Comparison of ENCODE assay signal across 32 cellular contexts in the genomic region with DNA sequence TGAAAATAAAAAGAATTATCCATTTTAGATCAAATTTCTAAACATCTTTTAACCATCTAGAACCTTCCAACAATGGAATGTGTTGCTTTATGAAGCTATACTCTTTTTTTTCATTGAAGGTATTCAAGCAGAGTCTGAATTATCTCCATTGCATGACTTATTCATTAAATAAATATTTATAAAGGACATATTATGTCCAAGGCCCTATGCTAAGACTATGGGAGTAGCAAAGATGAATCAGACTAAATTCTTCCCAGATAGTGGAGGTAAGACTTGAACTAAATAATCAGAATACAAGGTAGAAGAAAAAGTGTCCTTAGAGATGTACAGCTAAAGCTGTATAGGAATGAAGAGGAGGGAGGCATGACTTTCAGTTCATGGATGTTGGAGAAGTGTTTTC.
"Had no signal": no experiment of that assay in that cellular context is flagged by ENCODE, and none has a peak within 500 bp of the region (broad histone marks: within the 10 kb centered on the region; RNA-seq: fewer than 3 reads in every experiment).

No MANE protein-coding gene starts in this region.

- DNase-seq: activated CD4-positive, alpha-beta T cell treated with anti-CD3 and anti-CD28 coated beads, Interleukin-2, amount 10 ng/mL, durations not matched to agents 24 days and 14 days; activated CD4-positive, alpha-beta T cell treated with anti-CD3 and anti-CD28 coated beads, Interleukin-2, amount 50 U/mL, for 4 hours; activated CD8-positive, alpha-beta T cell treated with anti-CD3 and anti-CD28 coated beads for 36 hours; activated effector memory CD4-positive, alpha-beta T cell treated with anti-CD3 and anti-CD28 coated beads, Interleukin-2, amount 50 U/mL, for 16 hours; activated naive CD4-positive, alpha-beta T cell; activated naive CD4-positive, alpha-beta T cell treated with anti-CD3 and anti-CD28 coated beads, Interleukin-2, amount 50 U/mL, for 16 hours; activated naive CD8-positive, alpha-beta T cell treated with anti-CD3 and anti-CD28 coated beads for 36 hours; activated T-cell treated with anti-CD3 and anti-CD28 coated beads, Interleukin-2, amount 50 U/mL, for 1 hour; activated T-cell treated with anti-CD3 and anti-CD28 coated beads, Interleukin-2, amount 50 U/mL, for 72 hours; amygdala; MM.1S; NCI-H1092 treated with DMSO at 0.1 percent for 48 hours; NCI-H1417; NCI-H146; NCI-H187; NCI-H2029 treated with DMSO at 0.1 percent for 48 hours; NCI-H2107; NCI-H2171; NCI-H510A; NCI-H526; NCI-H748 treated with DMSO at 0.1 percent for 48 hours; NK-92 treated with Interleukin-12 subunit alpha and Interleukin-12 subunit beta, amount 100 ng/mL, for 24 hours; Right ventricle myocardium superior; SJCRH30 had no signal

- H3K9me3 ChIP-seq: ascending aorta, SJCRH30 had no signal

- H3K27me3 Mint-ChIP-seq: activated CD4-positive, alpha-beta T cell treated with anti-CD3 and anti-CD28 coated beads, Interleukin-2, amount 10 ng/mL, durations not matched to agents 24 days and 14 days; activated CD8-positive, alpha-beta T cell treated with anti-CD3 and anti-CD28 coated beads for 36 hours; activated naive CD8-positive, alpha-beta T cell treated with anti-CD3 and anti-CD28 coated beads for 36 hours; brain; central memory CD8-positive, alpha-beta T cell had no signal

- H3K27ac ChIP-seq: ascending aorta, cardiac muscle cell, KMS-11, SJCRH30, SK-N-MC had no signal

- H3K4me1 ChIP-seq: ascending aorta, SJCRH30 had no signal

- H3K36me3 Mint-ChIP-seq: activated naive CD8-positive, alpha-beta T cell treated with anti-CD3 and anti-CD28 coated beads for 36 hours; brain had no signal

- H3K9ac ChIP-seq: KMS-11 had no signal

- H3K36me3 ChIP-seq: ascending aorta, cardiac muscle cell, SJCRH30 had no signal

- H3K4me3 ChIP-seq: ascending aorta, cardiac muscle cell, SJCRH30, SK-N-MC had no signal

- H3K27ac Mint-ChIP-seq: activated CD4-positive, alpha-beta T cell treated with anti-CD3 and anti-CD28 coated beads, Interleukin-2, amount 10 ng/mL, durations not matched to agents 24 days and 14 days; activated CD8-positive, alpha-beta T cell treated with anti-CD3 and anti-CD28 coated beads for 36 hours; activated naive CD8-positive, alpha-beta T cell treated with anti-CD3 and anti-CD28 coated beads for 36 hours; activated T-cell treated with anti-CD3 and anti-CD28 coated beads, Interleukin-2, amount 50 U/mL, for 72 hours; activated T-helper 17 cell treated with anti-CD3 and anti-CD28 coated beads, Interleukin-2, amount 50 U/mL, for 72 hours; brain; T-helper 2 cell treated with Interferon-gamma antibody and Interleukin-4, amounts not matched to agents 5 μg/mL and 100 μg/mL, for 36 hours had no signal

- H3K4me1 Mint-ChIP-seq: activated CD4-positive, alpha-beta T cell treated with anti-CD3 and anti-CD28 coated beads, Interleukin-2, amount 10 ng/mL, durations not matched to agents 24 days and 14 days; activated naive CD8-positive, alpha-beta T cell treated with anti-CD3 and anti-CD28 coated beads for 36 hours; activated T-helper 17 cell treated with anti-CD3 and anti-CD28 coated beads, Interleukin-2, amount 50 U/mL, for 72 hours; central memory CD8-positive, alpha-beta T cell had no signal

- ATAC-seq: activated CD8-positive, alpha-beta T cell treated with anti-CD3 and anti-CD28 coated beads for 36 hours; activated T-cell treated with anti-CD3 and anti-CD28 coated beads, Interleukin-2, amount 50 U/mL, for 72 hours; activated T-helper 17 cell treated with anti-CD3 and anti-CD28 coated beads, Interleukin-2, amount 50 U/mL, for 72 hours had no signal

- H3K9me3 Mint-ChIP-seq: activated CD4-positive, alpha-beta T cell treated with anti-CD3 and anti-CD28 coated beads, Interleukin-2, amount 10 ng/mL, durations not matched to agents 24 days and 14 days; activated CD8-positive, alpha-beta T cell treated with anti-CD3 and anti-CD28 coated beads for 36 hours; activated naive CD8-positive, alpha-beta T cell treated with anti-CD3 and anti-CD28 coated beads for 36 hours; activated T-helper 17 cell treated with anti-CD3 and anti-CD28 coated beads, Interleukin-2, amount 50 U/mL, for 72 hours; T-helper 2 cell treated with Interferon-gamma antibody and Interleukin-4, amounts not matched to agents 5 μg/mL and 100 μg/mL, for 36 hours had no signal

- H3K4me2 ChIP-seq: KMS-11 had no signal

- H3K4me3 Mint-ChIP-seq: activated CD4-positive, alpha-beta T cell treated with anti-CD3 and anti-CD28 coated beads, Interleukin-2, amount 10 ng/mL, durations not matched to agents 24 days and 14 days; activated CD8-positive, alpha-beta T cell treated with anti-CD3 and anti-CD28 coated beads for 36 hours; activated naive CD8-positive, alpha-beta T cell treated with anti-CD3 and anti-CD28 coated beads for 36 hours; activated T-cell treated with anti-CD3 and anti-CD28 coated beads, Interleukin-2, amount 50 U/mL, for 72 hours; activated T-helper 17 cell treated with anti-CD3 and anti-CD28 coated beads, Interleukin-2, amount 50 U/mL, for 72 hours; brain; central memory CD8-positive, alpha-beta T cell; T-helper 2 cell treated with Interferon-gamma antibody and Interleukin-4, amounts not matched to agents 5 μg/mL and 100 μg/mL, for 36 hours had no signal

- H3K27me3 ChIP-seq: ascending aorta, cardiac muscle cell, SJCRH30 had no signal
